8 cellular contexts compared by ENCODE assay signal in genomic region chr2:72144746-72145657, GRCh38. TPM values are rescaled to one million over a fixed set of nuclear protein-coding genes. Genes with fewer than 3 reads are reported as not detected.
A peak's percentile ranks its signal among the peaks of the same experiment; 100 is the strongest.
DNase-seq lines count a peak whose midpoint lies in the region; ATAC-seq and TF ChIP-seq lines count a peak whose summit lies in the region.

No MANE protein-coding gene starts in this region.

- TF ChIP-seq CTCF in astrocyte of the cerebellum (IDR thresholded peaks at IDR 0.05; ENCODE audit: low read depth, low read length, missing control alignments) (no peak), smooth muscle cell (IDR thresholded peaks at IDR 0.05; ENCODE audit: borderline replicate concordance, insufficient read depth, poor library complexity, severe bottlenecking) (no peak)

- H4K20me1 ChIP-seq in smooth muscle cell (ENCODE audit: low read depth), result no peaks in the 10 kb centered on the region

- H2AFZ ChIP-seq in smooth muscle cell (ENCODE audit: low read depth), result no peak overlapping the region

- H3F3A ChIP-seq in smooth muscle cell (ENCODE audit: low read depth), result no peaks in the 10 kb centered on the region

- H3K79me2 ChIP-seq in smooth muscle cell (ENCODE audit: low read depth), result no peaks in the 10 kb centered on the region

- H3K27ac ChIP-seq in smooth muscle cell (ENCODE audit: low read depth), result no peak overlapping the region

- no peak for ATAC-seq in HG03196 (IDR thresholded peaks at IDR 0.05; ENCODE audit: unreplicated experiment)

- no peak overlapping the region for H3K9ac ChIP-seq in smooth muscle cell (ENCODE audit: low read depth)

- H3K36me3 ChIP-seq in smooth muscle cell (ENCODE audit: low read depth), result no peaks in the 10 kb centered on the region

- peaks cover 58% of the 10 kb centered on the region for H3K4me1 ChIP-seq in smooth muscle cell (ENCODE audit: low read depth)

- H3K4me3 ChIP-seq in astrocyte of the cerebellum (ENCODE audit: low read depth, low read length) (peak overlapping the region; percentile 31), smooth muscle cell (peak overlapping the region; percentile 54)

- H3K4me2 ChIP-seq in smooth muscle cell, result peak overlapping the region; percentile 88

- in situ Hi-C loops in astrocyte of the cerebellum (cut with HindIII; ENCODE audit: low sequenced_read_pairs), result loop anchor here (25.0 kb wide), 1 partner anchor 333 kb away; no protein-coding TSS in a partner anchor

- peak; percentile 34 for DNase-seq in DMS153 treated with DMSO at 0.1 percent for 48 hours (lab: John Stamatoyannopoulos, UW; ENCODE audit: unreplicated experiment)
- DNase-seq in NCI-H146 treated with DMSO at 0.1 percent for 48 hours (lab: John Stamatoyannopoulos, UW; ENCODE audit: unreplicated experiment), result peak; percentile 58
- no peak for DNase-seq in astrocyte of the cerebellum (ENCODE audit: low read depth)
- DNase-seq in iPS-NIHi7 (ENCODE audit: extremely low spot score), result peak; percentile 88
- DNase-seq in smooth muscle cell (lab: John Stamatoyannopoulos, UW; ENCODE audit: unreplicated experiment), result no peak
- DNase-seq in NCI-H187 treated with DMSO at 0.1 percent for 48 hours (lab: John Stamatoyannopoulos, UW), result no peak
- DNase-seq in OCI-M1 (lab: John Stamatoyannopoulos, UW), result no peak

- H3K9me3 ChIP-seq in smooth muscle cell (replicated peaks; ENCODE audit: low read depth), result no peaks in the 10 kb centered on the region

- peaks cover 81% of the 10 kb centered on the region for H3K27me3 ChIP-seq in smooth muscle cell (ENCODE audit: low read depth)

- WGBS in smooth muscle cell (ENCODE audit: low lambda C conversion rate), result 2% methylated on average over 61 of the region's 81 CpGs

RNA-seq across cellular contexts. Expression of gene CYP26B1, which starts 2.7 kb away (rescaled TPM):
- total RNA-seq in smooth muscle cell, result 1.1 and 2.4 TPM in 2 replicates
- polyA plus RNA-seq in smooth muscle cell, result 0.48 and 0.93 TPM in 2 replicates

Comparison
In these comparisons a context has a peak if more than half of its experiments do, and no peak if none do; other contexts are left out.
1. DNase-seq: peak in DMS153 treated with DMSO at 0.1 percent for 48 hours (single experiment), NCI-H146 treated with DMSO at 0.1 percent for 48 hours (single experiment) and iPS-NIHi7 (single experiment); none in astrocyte of the cerebellum (single experiment), smooth muscle cell (single experiment), NCI-H187 treated with DMSO at 0.1 percent for 48 hours (single experiment) and OCI-M1 (single experiment).